Comparison of ENCODE assay signal across 1 cellular context in genomic region chr11:67616431-67617242, GRCh38.
TF ChIP-seq lines count a peak whose summit lies in the region.

No MANE protein-coding gene starts in this region.

TF ChIP-seq in H1, 55 proteins besides CTCF, POLR2A, EP300 and RAD21:
- TF ChIP-seq MAFK (IDR thresholded peaks at IDR 0.05; ENCODE audit: low read depth, low read length) (no peak), BRCA1 (IDR thresholded peaks at IDR 0.05; ENCODE audit: low read depth, low read length) (no peak), BACH1 (IDR thresholded peaks at IDR 0.05; ENCODE audit: low read length) (no peak)
- TF ChIP-seq, protein P1, sequence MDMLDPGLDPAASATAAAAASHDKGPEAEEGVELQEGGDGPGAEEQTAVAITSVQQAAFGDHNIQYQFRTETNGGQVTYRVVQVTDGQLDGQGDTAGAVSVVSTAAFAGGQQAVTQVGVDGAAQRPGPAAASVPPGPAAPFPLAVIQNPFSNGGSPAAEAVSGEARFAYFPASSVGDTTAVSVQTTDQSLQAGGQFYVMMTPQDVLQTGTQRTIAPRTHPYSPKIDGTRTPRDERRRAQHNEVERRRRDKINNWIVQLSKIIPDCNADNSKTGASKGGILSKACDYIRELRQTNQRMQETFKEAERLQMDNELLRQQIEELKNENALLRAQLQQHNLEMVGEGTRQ (IDR thresholded peaks at IDR 0.05; ENCODE audit: low read length): no peak
TF ChIP-seq in H1: peak in this region for 0.
